In genomic region chr15:101536166-101536874, GRCh38 we compare ENCODE assay signal across 14 cellular contexts.
"Had no signal": no experiment of that assay in that cellular context is flagged by ENCODE, and none has a peak within 500 bp of the region (broad histone marks: within the 10 kb centered on the region; RNA-seq: fewer than 3 reads in every experiment).

No MANE protein-coding gene starts in this region.

- H3K36me3 ChIP-seq: uterus had no signal

- H3K36me3 Mint-ChIP-seq: activated CD4-positive, alpha-beta memory T cell treated with anti-CD3 and anti-CD28 coated beads for 36 hours; naive thymus-derived CD4-positive, alpha-beta T cell had no signal

- H3K27me3 Mint-ChIP-seq: activated CD4-positive, alpha-beta memory T cell treated with anti-CD3 and anti-CD28 coated beads for 36 hours had no signal

- H3K4me1 ChIP-seq: uterus had no signal

- H3K9me3 Mint-ChIP-seq: activated CD4-positive, alpha-beta memory T cell treated with anti-CD3 and anti-CD28 coated beads for 36 hours had no signal

- ATAC-seq: naive thymus-derived CD4-positive, alpha-beta T cell; sciatic nerve had no signal

- H3K4me1 Mint-ChIP-seq: naive thymus-derived CD4-positive, alpha-beta T cell had no signal

- H3K27me3 ChIP-seq: testis, uterus had no signal

- H3K4me3 ChIP-seq: testis, uterus had no signal

- H3K27ac Mint-ChIP-seq: activated CD4-positive, alpha-beta memory T cell treated with anti-CD3 and anti-CD28 coated beads for 36 hours; activated naive CD4-positive, alpha-beta T cell treated with anti-CD3 and anti-CD28 coated beads for 36 hours; progenitor cell of endocrine pancreas; stimulated activated naive CD8-positive, alpha-beta T cell treated with anti-CD3 and anti-CD28 coated beads, Interleukin-15, Interleukin-2, amounts not matched to agents 100 ng/mL and 50 ng/mL, for 24 hours had no signal

- DNase-seq: activated CD4-positive, alpha-beta memory T cell treated with anti-CD3 and anti-CD28 coated beads for 36 hours; activated CD4-positive, alpha-beta T cell treated with anti-CD3 and anti-CD28 coated beads for 1 hour; activated naive CD4-positive, alpha-beta T cell treated with anti-CD3 and anti-CD28 coated beads for 36 hours; effector CD8-positive, alpha-beta T cell; kidney glomerular epithelial cell; naive thymus-derived CD4-positive, alpha-beta T cell; stimulated activated CD4-positive, alpha-beta T cell treated with anti-CD3 and anti-CD28 coated beads, Interleukin-2, amount 100 ng/mL, for 48 hours; stimulated activated CD8-positive, alpha-beta memory T cell treated with anti-CD3 and anti-CD28 coated beads, Interleukin-4, amount 100 ng/mL, for 48 hours; testis; uterus had no signal

- H3K9me3 ChIP-seq: testis, uterus had no signal

- H3K27ac ChIP-seq: epithelial cell of prostate, testis, uterus had no signal

- H3K4me3 Mint-ChIP-seq: activated CD4-positive, alpha-beta memory T cell treated with anti-CD3 and anti-CD28 coated beads for 36 hours; activated naive CD4-positive, alpha-beta T cell treated with anti-CD3 and anti-CD28 coated beads for 36 hours; naive thymus-derived CD4-positive, alpha-beta T cell; stimulated activated naive CD8-positive, alpha-beta T cell treated with anti-CD3 and anti-CD28 coated beads, Interleukin-15, Interleukin-2, amounts not matched to agents 100 ng/mL and 50 ng/mL, for 24 hours had no signal
